In genomic region chr11:130133716-130134115, GRCh38 we compare ENCODE assay signal across 17 cellular contexts. TPM values are rescaled to one million over a fixed set of nuclear protein-coding genes. Genes with fewer than 3 reads are reported as not detected.
"Had no signal": no experiment of that assay in that cellular context is flagged by ENCODE, and none has a peak within 500 bp of the region (broad histone marks: within the 10 kb centered on the region; RNA-seq: fewer than 3 reads in every experiment).

No MANE protein-coding gene starts in this region.

- H3K27me3 ChIP-seq: heart left ventricle, sigmoid colon had no signal

- H3K27me3 Mint-ChIP-seq: naive thymus-derived CD4-positive, alpha-beta T cell had no signal

- H3K9me3 ChIP-seq: heart left ventricle, sigmoid colon had no signal

- ATAC-seq: esophagus mucosa; heart left ventricle; left lobe of liver; naive thymus-derived CD4-positive, alpha-beta T cell had no signal

- H3K27ac Mint-ChIP-seq: naive thymus-derived CD4-positive, alpha-beta T cell had no signal

- FAIRE-seq: frontal cortex had no signal

- H3K4me3 ChIP-seq: coronary artery, heart left ventricle, sigmoid colon, skin epidermis had no signal

- H3K4me1 Mint-ChIP-seq: naive thymus-derived CD4-positive, alpha-beta T cell had no signal

- H3K9me3 Mint-ChIP-seq: naive thymus-derived CD4-positive, alpha-beta T cell had no signal

- DNase-seq: effector CD4-positive, alpha-beta T cell; heart left ventricle; hypothalamus; mammary epithelial cell; naive thymus-derived CD4-positive, alpha-beta T cell; sigmoid colon; stimulated activated CD4-positive, alpha-beta T cell treated with anti-CD3 and anti-CD28 coated beads, Interleukin-12 subunit alpha, Interleukin-12 subunit beta, amount 100 ng/mL, for 4 hours; stimulated activated naive CD4-positive, alpha-beta T cell treated with Interleukin-2 at 50 U/mL for 16 hours; trophoblast cell had no signal

- H3K27ac ChIP-seq: coronary artery, heart left ventricle, sigmoid colon had no signal

- H3K4me3 Mint-ChIP-seq: naive thymus-derived CD4-positive, alpha-beta T cell had no signal

RNA-seq across cellular contexts. Expression of gene ST14, which starts 25.9 kb away (rescaled TPM):
- total RNA-seq: frontal cortex, osteocyte had no signal
- polyA plus RNA-seq: fibroblast of lung, neural cell had no signal
